In genomic region chr19:55340784-55341147, GRCh38 we compare ENCODE assay signal across 8 cellular contexts. TPM values are rescaled to one million over a fixed set of nuclear protein-coding genes. Genes with fewer than 3 reads are reported as not detected.
DNase-seq lines count a peak whose midpoint lies in the region; ATAC-seq, FAIRE-seq and TF ChIP-seq lines count a peak whose summit lies in the region.

No MANE protein-coding gene starts in this region.

- peak overlapping the region; percentile 94 for H3K4me3 ChIP-seq in epithelial cell of esophagus (ENCODE audit: low read length)

- no peak; the same call in 1 of the 2 replicates for TF ChIP-seq POLR2A in H54 (IDR thresholded peaks at IDR 0.05; ENCODE audit: low read depth, low read length)

- CTCF ChIA-PET in activated naive CD4-positive, alpha-beta T cell treated with anti-CD3 and anti-CD28 coated beads, Interleukin-2, amount 10 ng/mL, durations not matched to agents 7 days and 5 days (lab: Charles Lee) = no interaction called here

- peak; percentile 52 for DNase-seq in activated naive CD4-positive, alpha-beta T cell treated with anti-CD3 and anti-CD28 coated beads, Interleukin-2, amount 10 ng/mL, durations not matched to agents 7 days and 5 days
- no peak for DNase-seq in activated naive CD4-positive, alpha-beta T cell treated with anti-CD3 and anti-CD28 coated beads, Interleukin-2, amount 50 U/mL, for 16 hours
- DNase-seq in RKO (ENCODE audit: low spot score) = peak; percentile 24
- no peak for DNase-seq in epithelial cell of esophagus (ENCODE audit: low read depth)
- DNase-seq in progenitor cell of endocrine pancreas (ENCODE audit: low spot score, unreplicated experiment) = peak; percentile 35
- no peak for DNase-seq in H54 (ENCODE audit: insufficient read length, low spot score)

- H3K27ac Mint-ChIP-seq in activated naive CD4-positive, alpha-beta T cell treated with anti-CD3 and anti-CD28 coated beads, Interleukin-2, amount 10 ng/mL, durations not matched to agents 7 days and 5 days = peak overlapping the region; percentile 92
- H3K27ac Mint-ChIP-seq in progenitor cell of endocrine pancreas = peak overlapping the region; percentile 96

- peaks cover 13% of the 10 kb centered on the region for H3K27me3 Mint-ChIP-seq in activated naive CD4-positive, alpha-beta T cell treated with anti-CD3 and anti-CD28 coated beads, Interleukin-2, amount 10 ng/mL, durations not matched to agents 7 days and 5 days
- peaks cover 3% of the 10 kb centered on the region for H3K27me3 Mint-ChIP-seq in progenitor cell of endocrine pancreas

- ATAC-seq in GM19463 (IDR thresholded peaks at IDR 0.05; ENCODE audit: unreplicated experiment) (no peak), GM21447 (IDR thresholded peaks at IDR 0.05; ENCODE audit: unreplicated experiment) (no peak)

- peaks cover 23% of the 10 kb centered on the region for H3K36me3 Mint-ChIP-seq in activated naive CD4-positive, alpha-beta T cell treated with anti-CD3 and anti-CD28 coated beads, Interleukin-2, amount 10 ng/mL, durations not matched to agents 7 days and 5 days
- peaks cover 7% of the 10 kb centered on the region for H3K36me3 Mint-ChIP-seq in progenitor cell of endocrine pancreas (ENCODE audit: insufficient read depth)

- no peaks in the 10 kb centered on the region for H3K9me3 Mint-ChIP-seq in activated naive CD4-positive, alpha-beta T cell treated with anti-CD3 and anti-CD28 coated beads, Interleukin-2, amount 10 ng/mL, durations not matched to agents 7 days and 5 days
- no peaks in the 10 kb centered on the region for H3K9me3 Mint-ChIP-seq in progenitor cell of endocrine pancreas (ENCODE audit: low read depth)

- H3K4me3 Mint-ChIP-seq in activated naive CD4-positive, alpha-beta T cell treated with anti-CD3 and anti-CD28 coated beads, Interleukin-2, amount 10 ng/mL, durations not matched to agents 7 days and 5 days = peak overlapping the region; percentile 90
- peak overlapping the region; percentile 96 for H3K4me3 Mint-ChIP-seq in progenitor cell of endocrine pancreas (ENCODE audit: low read depth)

- no peak for FAIRE-seq in H54 (lab: Jason Lieb, UNC)

- TF ChIP-seq CTCF in epithelial cell of esophagus (IDR thresholded peaks at IDR 0.05; ENCODE audit: insufficient read depth, low read depth, low read length, missing control alignments) (no peak), progenitor cell of endocrine pancreas (IDR thresholded peaks at IDR 0.05; ENCODE audit: unreplicated experiment) (peak; percentile 17)

- H3K4me1 Mint-ChIP-seq in activated naive CD4-positive, alpha-beta T cell treated with anti-CD3 and anti-CD28 coated beads, Interleukin-2, amount 10 ng/mL, durations not matched to agents 7 days and 5 days = peaks cover 27% of the 10 kb centered on the region
- peaks cover 12% of the 10 kb centered on the region for H3K4me1 Mint-ChIP-seq in progenitor cell of endocrine pancreas (ENCODE audit: low read depth)

RNA-seq across cellular contexts. Expression of gene KMT5C, which starts 1.1 kb away (rescaled TPM):
- 68.4 and 68.6 TPM in 2 replicates for total RNA-seq in progenitor cell of endocrine pancreas

RNA-seq across cellular contexts. Expression of gene COX6B2, which starts 13.8 kb away (rescaled TPM):
- total RNA-seq in progenitor cell of endocrine pancreas = not detected in 2 replicates

RNA-seq across cellular contexts. Expression of gene TMEM150B, which starts 15.6 kb away (rescaled TPM):
- total RNA-seq in progenitor cell of endocrine pancreas = not detected in 2 replicates

RNA-seq across cellular contexts. Expression of gene GARIN5B, which starts 22.3 kb away (rescaled TPM):
- 0.09 TPM in 1 of 2 replicates, not detected in the other for total RNA-seq in progenitor cell of endocrine pancreas

RNA-seq across cellular contexts. Expression of gene IL11, which starts 29.5 kb away (rescaled TPM):
- 2.2 and 2.8 TPM in 2 replicates for total RNA-seq in progenitor cell of endocrine pancreas

Comparison
In these comparisons a context has a peak if more than half of its experiments do, and no peak if none do; other contexts are left out.
1. DNase-seq: peak in activated naive CD4-positive, alpha-beta T cell treated with anti-CD3 and anti-CD28 coated beads, Interleukin-2, amount 10 ng/mL, durations not matched to agents 7 days and 5 days (single experiment), RKO (single experiment) and progenitor cell of endocrine pancreas (single experiment); none in activated naive CD4-positive, alpha-beta T cell treated with anti-CD3 and anti-CD28 coated beads, Interleukin-2, amount 50 U/mL, for 16 hours (single experiment), epithelial cell of esophagus (single experiment) and H54 (single experiment).